9 cellular contexts compared by ENCODE assay signal in genomic region chr2:73268831-73269685, GRCh38. TPM values are rescaled to one million over a fixed set of nuclear protein-coding genes. Genes with fewer than 3 reads are reported as not detected.
A peak's percentile ranks its signal among the peaks of the same experiment; 100 is the strongest.
DNase-seq lines count a peak whose midpoint lies in the region; ATAC-seq, FAIRE-seq and TF ChIP-seq lines count a peak whose summit lies in the region.
"Had no signal": no experiment of that assay in that cellular context is flagged by ENCODE, and none has a peak within 500 bp of the region (broad histone marks: within the 10 kb centered on the region; RNA-seq: fewer than 3 reads in every experiment).

No MANE protein-coding gene starts in this region.

- no peaks in the 10 kb centered on the region for H3K9me3 ChIP-seq in OCI-LY1 (ENCODE audit: low read length)

- ATAC-seq in HG03175 (IDR thresholded peaks at IDR 0.05; ENCODE audit: unreplicated experiment) = peak; percentile 84

- no peaks in the 10 kb centered on the region for H3K27me3 ChIP-seq in OCI-LY1 (ENCODE audit: insufficient read depth, low read length)

- TF ChIP-seq POLR2A in H54 (IDR thresholded peaks at IDR 0.05; ENCODE audit: low read depth, low read length) = no peak

- H3K4me1 Mint-ChIP-seq in activated naive CD4-positive, alpha-beta T cell treated with anti-CD3 and anti-CD28 coated beads, Interleukin-2, amount 10 ng/mL, durations not matched to agents 7 days and 5 days = peaks cover 22% of the 10 kb centered on the region
- H3K4me1 Mint-ChIP-seq in immature natural killer cell = peaks cover 8 to 17% of the 10 kb centered on the region in 2 donors

- H3K4me1 ChIP-seq in OCI-LY1 (ENCODE audit: insufficient read depth, low read length, severe bottlenecking) = peaks cover 6% of the 10 kb centered on the region

- no peaks in the 10 kb centered on the region for H3K79me2 ChIP-seq in OCI-LY1 (ENCODE audit: insufficient read depth, low read length)

- no peaks in the 10 kb centered on the region for H4K20me1 ChIP-seq in OCI-LY1 (ENCODE audit: insufficient read depth, low read length)

- peak; percentile 85 for DNase-seq in GM18507 (ENCODE audit: extremely low spot score, insufficient read length, low read depth)
- DNase-seq in activated naive CD4-positive, alpha-beta T cell treated with anti-CD3 and anti-CD28 coated beads, Interleukin-2, amount 10 ng/mL, durations not matched to agents 7 days and 5 days = peak; percentile 86
- peak; percentile 43 to 70 (median 62) for DNase-seq in immature natural killer cell
- DNase-seq in stimulated activated CD4-positive, alpha-beta T cell treated with anti-CD3 and anti-CD28 coated beads, Interleukin-2, amount 100 ng/mL, for 4 hours (ENCODE audit: low read depth) = peak; percentile 59
- DNase-seq in H54 (ENCODE audit: insufficient read length, low spot score) = no peak
- DNase-seq in AML-193 (lab: John Stamatoyannopoulos, UW) = no peak

- no peaks in the 10 kb centered on the region for H3K9me3 Mint-ChIP-seq in activated naive CD4-positive, alpha-beta T cell treated with anti-CD3 and anti-CD28 coated beads, Interleukin-2, amount 10 ng/mL, durations not matched to agents 7 days and 5 days
- peaks cover 0 to 1% (median 0%) of the 10 kb centered on the region in 6 donors for H3K9me3 Mint-ChIP-seq in immature natural killer cell

- peak overlapping the region; percentile 58; the same call in 1 of the 2 replicates for H3K9ac ChIP-seq in OCI-LY1 (ENCODE audit: low read length)

- no peak overlapping the region for H2AFZ ChIP-seq in OCI-LY1 (ENCODE audit: low read length)

- H3F3A ChIP-seq in OCI-LY1 (ENCODE audit: insufficient read depth, low read length) = no peaks in the 10 kb centered on the region

- no peak overlapping the region for H3K27ac ChIP-seq in OCI-LY1 (ENCODE audit: low read depth, low read length, poor library complexity, severe bottlenecking)
- H3K27ac ChIP-seq: SK-N-MC had no signal

- peaks cover 3% of the 10 kb centered on the region for H3K36me3 Mint-ChIP-seq in activated naive CD4-positive, alpha-beta T cell treated with anti-CD3 and anti-CD28 coated beads, Interleukin-2, amount 10 ng/mL, durations not matched to agents 7 days and 5 days
- H3K36me3 Mint-ChIP-seq in immature natural killer cell = peaks cover 0 to 5% (median 0%) of the 10 kb centered on the region in 3 donors

- peak overlapping the region; percentile 67 for H3K4me2 ChIP-seq in OCI-LY1 (ENCODE audit: low read length)

- peak overlapping the region; percentile 58 for H3K4me3 ChIP-seq in OCI-LY1 (ENCODE audit: low read depth, low read length, poor library complexity, severe bottlenecking)
- H3K4me3 ChIP-seq: SK-N-MC had no signal

- no peak for TF ChIP-seq CTCF in OCI-LY1 (IDR thresholded peaks at IDR 0.05; ENCODE audit: low read length)

- no peak overlapping the region for H3K27ac Mint-ChIP-seq in activated naive CD4-positive, alpha-beta T cell treated with anti-CD3 and anti-CD28 coated beads, Interleukin-2, amount 10 ng/mL, durations not matched to agents 7 days and 5 days
- no peak overlapping the region for H3K27ac Mint-ChIP-seq in immature natural killer cell

- CTCF ChIA-PET in activated naive CD4-positive, alpha-beta T cell treated with anti-CD3 and anti-CD28 coated beads, Interleukin-2, amount 10 ng/mL, durations not matched to agents 7 days and 5 days (lab: Charles Lee) = interaction anchor here (0.7 to 1.4 kb wide), 2 partner anchors 12 to 24 kb away, joined by 3 to 5 read pairs; partner anchors contain the start of gene EGR4

- peaks cover 46% of the 10 kb centered on the region for H3K36me3 ChIP-seq in OCI-LY1 (ENCODE audit: insufficient read depth, low read length)

- no peaks in the 10 kb centered on the region for H3K27me3 Mint-ChIP-seq in activated naive CD4-positive, alpha-beta T cell treated with anti-CD3 and anti-CD28 coated beads, Interleukin-2, amount 10 ng/mL, durations not matched to agents 7 days and 5 days
- peaks cover 0 to 7% (median 5%) of the 10 kb centered on the region in 3 donors for H3K27me3 Mint-ChIP-seq in immature natural killer cell (ENCODE audit: low read depth in 3 of 3)

- no peak for FAIRE-seq in GM18507 (lab: Jason Lieb, UNC)
- no peak for FAIRE-seq in H54 (lab: Jason Lieb, UNC)

- H3K9me2 ChIP-seq in OCI-LY1 (ENCODE audit: low read depth, low read length) = no peaks in the 10 kb centered on the region

- peak overlapping the region; percentile 5 for H3K4me3 Mint-ChIP-seq in activated naive CD4-positive, alpha-beta T cell treated with anti-CD3 and anti-CD28 coated beads, Interleukin-2, amount 10 ng/mL, durations not matched to agents 7 days and 5 days
- H3K4me3 Mint-ChIP-seq in immature natural killer cell = peak overlapping the region in 4 of 5 donors; percentile 3 to 60 (median 42)

RNA-seq across cellular contexts. Expression of gene FBXO41, which starts 15.2 kb away (rescaled TPM):
- 1 to 10 TPM in 1 of 3 donors, under 1 TPM in 1, not detected in 1; 0.40 to 1.2 TPM for polyA plus RNA-seq in immature natural killer cell

RNA-seq across cellular contexts. Expression of gene EGR4, which starts 24.3 kb away (rescaled TPM):
- not detected for polyA plus RNA-seq in immature natural killer cell

RNA-seq across cellular contexts. Expression of gene CCT7, which starts 35.0 kb away (rescaled TPM):
- 100 to 1,000 TPM; 240 to 379 (median 277) TPM for polyA plus RNA-seq in immature natural killer cell

RNA-seq across cellular contexts. Expression of gene PRADC1, which starts 36.0 kb away (rescaled TPM):
- polyA plus RNA-seq in immature natural killer cell = 10 to 100 TPM; 34.1 to 70.2 (median 62.6) TPM

RNA-seq across cellular contexts. Expression of gene SMYD5, which starts 55.0 kb away (rescaled TPM):
- 10 to 100 TPM in 2 of 3 donors, 1 to 10 TPM in 1; 7.0 to 19.1 (median 10.2) TPM for polyA plus RNA-seq in immature natural killer cell

Comparison
In these comparisons a context has a peak if more than half of its experiments do, and no peak if none do; other contexts are left out.
1. DNase-seq: peak in GM18507 (single experiment), activated naive CD4-positive, alpha-beta T cell treated with anti-CD3 and anti-CD28 coated beads, Interleukin-2, amount 10 ng/mL, durations not matched to agents 7 days and 5 days (single experiment), immature natural killer cell (3 of 3) and stimulated activated CD4-positive, alpha-beta T cell treated with anti-CD3 and anti-CD28 coated beads, Interleukin-2, amount 100 ng/mL, for 4 hours (single experiment); none in H54 (single experiment) and AML-193 (0 of 2).